In genomic region chr13:39945226-39945625, GRCh38 we compare ENCODE assay signal across 17 cellular contexts.
DNase-seq lines count a peak whose midpoint lies in the region; ATAC-seq and TF ChIP-seq lines count a peak whose summit lies in the region.
"Had no signal": no experiment of that assay in that cellular context is flagged by ENCODE, and none has a peak within 500 bp of the region (broad histone marks: within the 10 kb centered on the region; RNA-seq: fewer than 3 reads in every experiment).

No MANE protein-coding gene starts in this region.

- peaks cover 21% of the 10 kb centered on the region for H3K4me1 Mint-ChIP-seq in MCF 10A (ENCODE audit: insufficient read depth, unreplicated experiment)
- H3K4me1 Mint-ChIP-seq in CD8-positive, alpha-beta T cell (ENCODE audit: low read depth), result peaks cover 4% of the 10 kb centered on the region

- no peak for DNase-seq in MCF 10A (ENCODE audit: unreplicated experiment)
- DNase-seq in breast epithelium (ENCODE audit: low spot score in 2 of 2), result no peak
- DNase-seq in RWPE1 (ENCODE audit: low spot score), result no peak
- DNase-seq in epithelial cell of esophagus (ENCODE audit: low read depth), result peak; percentile 7
- no peak for DNase-seq in neuronal stem cell (ENCODE audit: low spot score)
- no peak for DNase-seq in DMS53 treated with DMSO at 0.1 percent for 48 hours (lab: John Stamatoyannopoulos, UW; ENCODE audit: unreplicated experiment)
- DNase-seq in NCI-H1930 (lab: John Stamatoyannopoulos, UW), result no peak
- no peak for DNase-seq in CD8-positive, alpha-beta T cell
- DNase-seq: 8988T; ACHN; Calu3; CD4-positive, CD25-positive, alpha-beta regulatory T cell; DMS79 treated with DMSO at 0.1 percent for 48 hours; EL; H9 had no signal

- no peaks in the 10 kb centered on the region for H3K27me3 Mint-ChIP-seq in MCF 10A (ENCODE audit: insufficient read depth, unreplicated experiment)
- peaks cover 2% of the 10 kb centered on the region for H3K27me3 Mint-ChIP-seq in CD8-positive, alpha-beta T cell (ENCODE audit: low read depth)
- H3K27me3 Mint-ChIP-seq: CD4-positive, CD25-positive, alpha-beta regulatory T cell had no signal

- no peaks in the 10 kb centered on the region for H3K9me3 ChIP-seq in breast epithelium
- H3K9me3 ChIP-seq in neuronal stem cell (replicated peaks in 1 of 2; ENCODE audit: control insufficient read depth in 2 of 2, insufficient read depth in 1 of 2, low read depth in 1 of 2, low read length in 2 of 2), result peaks cover 0 to 3% of the 10 kb centered on the region in 2 donors
- H3K9me3 ChIP-seq in CD8-positive, alpha-beta T cell (ENCODE audit: low read length), result no peaks in the 10 kb centered on the region
- H3K9me3 ChIP-seq: BLaER1 treated with 17β-estradiol and CSF1 and Interleukin-3, amounts not matched to agents 10 nM and 100 nM had no signal

- no peak for ATAC-seq in CD8-positive, alpha-beta T cell
- ATAC-seq: GM23338 had no signal

- H3K4me1 ChIP-seq in breast epithelium (no peaks in the 10 kb centered on the region), neuronal stem cell (ENCODE audit: control insufficient read depth in 2 of 2, insufficient read depth in 1 of 2, low read depth in 1 of 2, low read length in 2 of 2) (peaks cover 3 to 8% of the 10 kb centered on the region in 2 donors)
- no peaks in the 10 kb centered on the region for H3K4me1 ChIP-seq in CD8-positive, alpha-beta T cell (ENCODE audit: insufficient read depth, low read length)
- H3K4me1 ChIP-seq: BLaER1 treated with 17β-estradiol and CSF1 and Interleukin-3, amounts not matched to agents 10 nM and 100 nM had no signal

- no CpG with 5 or more reads among the region's 4 CpGs for WGBS in neuronal stem cell (ENCODE audit: extremely low coverage in 2 of 2, insufficient read length in 2 of 2, insufficient replicate concordance in 1 of 2), 2 donors

- no peaks in the 10 kb centered on the region for H3K9me3 Mint-ChIP-seq in MCF 10A (ENCODE audit: unreplicated experiment)
- no peaks in the 10 kb centered on the region for H3K9me3 Mint-ChIP-seq in CD8-positive, alpha-beta T cell
- H3K9me3 Mint-ChIP-seq: CD4-positive, CD25-positive, alpha-beta regulatory T cell; GM23338; H9 had no signal

- TF ChIP-seq CTCF in MCF 10A (IDR thresholded peaks at IDR 0.05; ENCODE audit: unreplicated experiment), result no peak
- TF ChIP-seq CTCF in breast epithelium (IDR thresholded peaks at IDR 0.05), result no peak
- no peak for TF ChIP-seq CTCF in RWPE1 (conservative IDR thresholded peaks at IDR 0.05; ENCODE audit: low read depth)
- no peak for TF ChIP-seq CTCF in epithelial cell of esophagus (IDR thresholded peaks at IDR 0.05; ENCODE audit: insufficient read depth, low read depth, low read length, missing control alignments)
- no peak for TF ChIP-seq CTCF in CD8-positive, alpha-beta T cell (IDR thresholded peaks at IDR 0.05)

- no peak overlapping the region for H2AFZ ChIP-seq in neuronal stem cell (ENCODE audit: low read length)
- H2AFZ ChIP-seq: GM23338 had no signal

- no peak overlapping the region for H3K9ac ChIP-seq in neuronal stem cell (ENCODE audit: low read depth, low read length, poor library complexity)
- H3K9ac ChIP-seq: BLaER1 treated with 17β-estradiol and CSF1 and Interleukin-3, amounts not matched to agents 10 nM and 100 nM had no signal

- H3K4me3 ChIP-seq in breast epithelium, result no peak overlapping the region
- H3K4me3 ChIP-seq in epithelial cell of esophagus (ENCODE audit: low read length), result no peak overlapping the region
- peak overlapping the region in 1 of 2 donors; percentile 63 for H3K4me3 ChIP-seq in neuronal stem cell (ENCODE audit: low read length in 2 of 2)
- no peak overlapping the region for H3K4me3 ChIP-seq in CD8-positive, alpha-beta T cell (ENCODE audit: low read depth, low read length)
- H3K4me3 ChIP-seq: BLaER1 treated with 17β-estradiol and CSF1 and Interleukin-3, amounts not matched to agents 10 nM and 100 nM; GM23338 had no signal

- TF ChIP-seq POLR2A in breast epithelium (IDR thresholded peaks at IDR 0.05), result no peak

- no peaks in the 10 kb centered on the region for H3K36me3 Mint-ChIP-seq in MCF 10A (ENCODE audit: insufficient read depth, unreplicated experiment)
- no peaks in the 10 kb centered on the region for H3K36me3 Mint-ChIP-seq in CD8-positive, alpha-beta T cell
- H3K36me3 Mint-ChIP-seq: CD4-positive, CD25-positive, alpha-beta regulatory T cell had no signal

- H3K4ac ChIP-seq in neuronal stem cell (ENCODE audit: low read length), result no peak overlapping the region

- H2BK5ac ChIP-seq in neuronal stem cell (ENCODE audit: low read length), result no peak overlapping the region

- H3K23ac ChIP-seq in neuronal stem cell (ENCODE audit: low read depth, low read length, poor library complexity), result no peak overlapping the region

- no peaks in the 10 kb centered on the region for H3K79me1 ChIP-seq in neuronal stem cell (ENCODE audit: low read depth, low read length)

- no peak overlapping the region for H4K91ac ChIP-seq in neuronal stem cell (ENCODE audit: low read depth, low read length, poor library complexity)

- intact Hi-C loops in MCF 10A (cut with micrococcal nuclease) (no loop called here), breast epithelium (cut with DNase I; ENCODE audit: low total_unique reads) (no loop called here)
- intact Hi-C loops in CD8-positive, alpha-beta T cell (cut with DNase I, micrococcal nuclease), result no loop called here

- H3K4me2 ChIP-seq in neuronal stem cell (ENCODE audit: insufficient read depth, low read length, poor library complexity, severe bottlenecking), result no peak overlapping the region
- H3K4me2 ChIP-seq: BLaER1 treated with 17β-estradiol and CSF1 and Interleukin-3, amounts not matched to agents 10 nM and 100 nM; GM23338 had no signal

- POLR2A ChIA-PET in MCF 10A (lab: Yijun Ruan, JAX), result interaction anchor here (0.6 to 0.9 kb wide), 2 partner anchors 18 to 155 kb away, joined by 3 read pairs; no protein-coding TSS in a partner anchor
- POLR2A ChIA-PET in RWPE1 (lab: Yijun Ruan, JAX; ENCODE audit: low non-redundant PET), result no interaction called here
- POLR2A ChIA-PET in CD8-positive, alpha-beta T cell (lab: Charles Lee), result no interaction called here

- H3K27ac ChIP-seq in breast epithelium, result no peak overlapping the region
- peak overlapping the region; percentile 71 for H3K27ac ChIP-seq in RWPE1
- H3K27ac ChIP-seq in neuronal stem cell (replicated peaks; ENCODE audit: low read length), result no peak overlapping the region
- no peak overlapping the region for H3K27ac ChIP-seq in CD8-positive, alpha-beta T cell (ENCODE audit: low read depth, low read length)
- H3K27ac ChIP-seq: BLaER1 treated with 17β-estradiol and CSF1 and Interleukin-3, amounts not matched to agents 10 nM and 100 nM had no signal

- H3K27me3 ChIP-seq in breast epithelium (no peaks in the 10 kb centered on the region), neuronal stem cell (ENCODE audit: control insufficient read depth in 3 of 3, insufficient read depth in 3 of 3, low read depth in 1 of 3, low read length in 3 of 3) (no peaks in the 10 kb centered on the region)
- H3K27me3 ChIP-seq in CD8-positive, alpha-beta T cell (ENCODE audit: insufficient read depth, low read length), result no peaks in the 10 kb centered on the region
- H3K27me3 ChIP-seq: BLaER1 treated with 17β-estradiol and CSF1 and Interleukin-3, amounts not matched to agents 10 nM and 100 nM had no signal

- no peak overlapping the region for H2AK5ac ChIP-seq in neuronal stem cell (ENCODE audit: low read depth, low read length)

- H3K18ac ChIP-seq in neuronal stem cell (ENCODE audit: low read length), result peak overlapping the region; percentile 46

- CTCF ChIA-PET in MCF 10A (lab: Yijun Ruan, JAX), result interaction anchor here (0.6 to 1.2 kb wide), 4 partner anchors 72 to 737 kb away, joined by 3 to 4 read pairs (median 3); no protein-coding TSS in a partner anchor
- CTCF ChIA-PET in RWPE1 (lab: Yijun Ruan, JAX), result interaction anchor here (0.5 kb wide), 1 partner anchor 141 kb away, joined by 5 read pairs; no protein-coding TSS in a partner anchor
- CTCF ChIA-PET in CD8-positive, alpha-beta T cell (lab: Charles Lee), result interaction anchor here (4.9 kb wide), 1 partner anchor 737 kb away, joined by 84 read pairs; no protein-coding TSS in a partner anchor

- H3K4me3 Mint-ChIP-seq in MCF 10A (ENCODE audit: unreplicated experiment), result no peak overlapping the region
- H3K4me3 Mint-ChIP-seq in CD8-positive, alpha-beta T cell, result no peak overlapping the region
- H3K4me3 Mint-ChIP-seq: CD4-positive, CD25-positive, alpha-beta regulatory T cell; GM23338; H9 had no signal

- peak overlapping the region; percentile 21 for H3K27ac Mint-ChIP-seq in MCF 10A (ENCODE audit: low read depth, unreplicated experiment)
- no peak overlapping the region for H3K27ac Mint-ChIP-seq in CD8-positive, alpha-beta T cell
- H3K27ac Mint-ChIP-seq: GM23338, H9 had no signal

- no peak overlapping the region for H2BK15ac ChIP-seq in neuronal stem cell (ENCODE audit: low read length)

- H3K36me3 ChIP-seq in breast epithelium, result no peaks in the 10 kb centered on the region
- H3K36me3 ChIP-seq in neuronal stem cell (replicated peaks in 1 of 2; ENCODE audit: control insufficient read depth in 2 of 2, insufficient read depth in 2 of 2, low read length in 2 of 2), result no peaks in the 10 kb centered on the region
- no peaks in the 10 kb centered on the region for H3K36me3 ChIP-seq in CD8-positive, alpha-beta T cell (ENCODE audit: insufficient read depth, low read length)
- H3K36me3 ChIP-seq: BLaER1 treated with 17β-estradiol and CSF1 and Interleukin-3, amounts not matched to agents 10 nM and 100 nM had no signal

- H2BK12ac ChIP-seq in neuronal stem cell (ENCODE audit: low read length), result no peak overlapping the region

- H4K8ac ChIP-seq in neuronal stem cell (ENCODE audit: low read depth, low read length), result no peak overlapping the region

- peak overlapping the region; percentile 65 for H3K14ac ChIP-seq in neuronal stem cell (ENCODE audit: low read length)

- no TSS peak for BruUV-seq in MCF 10A (replicated peaks; lab: Mats Ljungman, UMichigan)

- no peak overlapping the region for H2BK120ac ChIP-seq in neuronal stem cell (ENCODE audit: low read depth, low read length)
